8 cellular contexts compared by ENCODE assay signal in the genomic region with DNA sequence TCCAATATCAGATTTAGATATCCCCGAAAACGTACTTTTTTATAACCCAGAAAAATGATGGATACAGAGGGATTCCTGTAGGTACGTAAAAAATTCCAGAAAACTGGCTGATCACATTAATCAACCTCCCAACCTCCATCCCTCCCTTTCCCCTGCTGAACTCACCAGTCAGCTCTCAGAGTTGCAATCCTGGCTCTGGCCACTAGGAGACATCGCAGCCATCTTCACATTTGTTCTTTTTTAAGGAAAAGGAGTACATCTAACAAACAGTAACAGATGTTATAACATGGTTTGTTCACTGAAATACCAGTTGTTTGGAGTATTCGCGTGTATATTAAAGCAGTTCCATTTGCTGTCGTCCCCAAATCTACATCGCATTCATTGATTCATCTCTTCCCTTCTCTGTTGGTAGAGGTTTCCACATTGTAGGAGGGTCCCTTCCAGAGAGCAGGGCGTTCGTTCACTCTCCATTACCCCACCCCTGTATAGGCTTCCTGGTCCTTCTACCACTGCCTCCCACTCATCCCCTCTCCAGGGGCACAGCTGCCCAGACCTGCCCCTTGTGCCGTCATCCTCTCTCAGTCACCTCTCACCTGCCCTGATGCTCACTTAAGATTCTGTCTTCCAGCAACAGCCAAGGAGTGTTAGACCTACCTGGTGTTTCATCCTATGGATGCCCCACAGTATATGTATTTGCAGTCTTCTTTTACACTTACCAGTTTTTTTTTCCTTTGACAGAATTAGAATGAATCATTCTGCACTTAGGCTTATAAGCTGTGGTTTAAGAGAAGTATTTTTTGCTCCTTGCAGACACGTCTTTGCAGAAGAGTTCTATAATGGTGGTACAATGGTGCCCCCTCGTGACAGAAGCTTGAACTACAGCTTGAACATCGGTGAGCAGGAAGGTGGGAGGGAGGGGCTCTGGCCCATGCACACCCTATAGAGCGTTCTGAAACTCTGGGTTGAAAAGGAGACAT. TPM values are rescaled to one million over a fixed set of nuclear protein-coding genes. Genes with fewer than 3 reads are reported as not detected.
DNase-seq lines count a peak whose midpoint lies in the region; ATAC-seq and TF ChIP-seq lines count a peak whose summit lies in the region.

No MANE protein-coding gene starts in this region.

- peaks cover 3% of the 10 kb centered on the region for H3K36me3 Mint-ChIP-seq in activated CD8-positive, alpha-beta memory T cell treated with anti-CD3 and anti-CD28 coated beads, Interleukin-2, amount 10 ng/mL, durations not matched to agents 7 days and 5 days
- peaks cover 16% of the 10 kb centered on the region for H3K36me3 Mint-ChIP-seq in nephron progenitor cell (ENCODE audit: low read depth)

- peak; percentile 44 for TF ChIP-seq CTCF in nephron progenitor cell (IDR thresholded peaks at IDR 0.05)

- in situ Hi-C loops in Caki2 (cut with HindIII; ENCODE audit: low pct_unique_long_range_greater_than_20kb, low sequenced_read_pairs) = no loop called here

- no peak overlapping the region for H3K27ac Mint-ChIP-seq in activated CD8-positive, alpha-beta memory T cell treated with anti-CD3 and anti-CD28 coated beads, Interleukin-2, amount 10 ng/mL, durations not matched to agents 7 days and 5 days
- peak overlapping the region; percentile 23 for H3K27ac Mint-ChIP-seq in nephron progenitor cell
- H3K27ac Mint-ChIP-seq in stimulated activated naive CD8-positive, alpha-beta T cell treated with anti-CD3 and anti-CD28 coated beads, Interleukin-15, amount 100 ng/mL, for 72 hours = no peak overlapping the region

- peaks cover 8% of the 10 kb centered on the region for H3K4me1 Mint-ChIP-seq in activated CD8-positive, alpha-beta memory T cell treated with anti-CD3 and anti-CD28 coated beads, Interleukin-2, amount 10 ng/mL, durations not matched to agents 7 days and 5 days
- no peaks in the 10 kb centered on the region for H3K4me1 Mint-ChIP-seq in nephron progenitor cell
- peaks cover 9% of the 10 kb centered on the region for H3K4me1 Mint-ChIP-seq in stimulated activated naive CD8-positive, alpha-beta T cell treated with anti-CD3 and anti-CD28 coated beads, Interleukin-15, amount 100 ng/mL, for 72 hours

- H3K27ac ChIP-seq in epithelial cell of prostate = no peak overlapping the region

- CTCF ChIA-PET in activated CD8-positive, alpha-beta memory T cell treated with anti-CD3 and anti-CD28 coated beads, Interleukin-2, amount 10 ng/mL, durations not matched to agents 7 days and 5 days (lab: Charles Lee) = interaction anchor here (0.6 to 1.6 kb wide), 10 partner anchors 9 to 1850 kb away, joined by 3 to 8 read pairs (median 4); no protein-coding TSS in a partner anchor

- peak; percentile 82 for ATAC-seq in GM19397 (IDR thresholded peaks at IDR 0.05; ENCODE audit: unreplicated experiment)
- ATAC-seq in HG03460 (IDR thresholded peaks at IDR 0.05; ENCODE audit: unreplicated experiment) = peak; percentile 86
- peak; percentile 82 for ATAC-seq in activated CD8-positive, alpha-beta memory T cell treated with anti-CD3 and anti-CD28 coated beads, Interleukin-2, amount 10 ng/mL, durations not matched to agents 7 days and 5 days
- peak; percentile 85 for ATAC-seq in stimulated activated naive CD8-positive, alpha-beta T cell treated with anti-CD3 and anti-CD28 coated beads, Interleukin-15, amount 100 ng/mL, for 72 hours

- no peaks in the 10 kb centered on the region for H3K27me3 Mint-ChIP-seq in activated CD8-positive, alpha-beta memory T cell treated with anti-CD3 and anti-CD28 coated beads, Interleukin-2, amount 10 ng/mL, durations not matched to agents 7 days and 5 days
- H3K27me3 Mint-ChIP-seq in nephron progenitor cell (ENCODE audit: low read depth, poor library complexity) = no peaks in the 10 kb centered on the region
- H3K27me3 Mint-ChIP-seq in stimulated activated naive CD8-positive, alpha-beta T cell treated with anti-CD3 and anti-CD28 coated beads, Interleukin-15, amount 100 ng/mL, for 72 hours = no peaks in the 10 kb centered on the region

- no peaks in the 10 kb centered on the region for H3K9me3 Mint-ChIP-seq in activated CD8-positive, alpha-beta memory T cell treated with anti-CD3 and anti-CD28 coated beads, Interleukin-2, amount 10 ng/mL, durations not matched to agents 7 days and 5 days (ENCODE audit: low read depth)
- peaks cover 13% of the 10 kb centered on the region for H3K9me3 Mint-ChIP-seq in nephron progenitor cell
- H3K9me3 Mint-ChIP-seq in stimulated activated naive CD8-positive, alpha-beta T cell treated with anti-CD3 and anti-CD28 coated beads, Interleukin-15, amount 100 ng/mL, for 72 hours = no peaks in the 10 kb centered on the region

- DNase-seq in Caki2 (ENCODE audit: low read depth) = peak; percentile 59
- DNase-seq in NOMO-1 treated with dmso at 0.1 percent for 144 hours (lab: John Stamatoyannopoulos, UW; ENCODE audit: unreplicated experiment) = peak; percentile 39
- peak; percentile 76 for DNase-seq in activated CD8-positive, alpha-beta memory T cell treated with anti-CD3 and anti-CD28 coated beads, Interleukin-2, amount 10 ng/mL, durations not matched to agents 7 days and 5 days
- DNase-seq in epithelial cell of prostate (ENCODE audit: low read depth, low spot score) = peak; percentile 3
- DNase-seq in nephron progenitor cell = peak; percentile 75
- peak; percentile 59 to 65 for DNase-seq in stimulated activated naive CD8-positive, alpha-beta T cell treated with anti-CD3 and anti-CD28 coated beads, Interleukin-15, amount 100 ng/mL, for 72 hours

- no peak overlapping the region for H3K4me3 Mint-ChIP-seq in activated CD8-positive, alpha-beta memory T cell treated with anti-CD3 and anti-CD28 coated beads, Interleukin-2, amount 10 ng/mL, durations not matched to agents 7 days and 5 days
- no peak overlapping the region for H3K4me3 Mint-ChIP-seq in nephron progenitor cell
- peak overlapping the region in 1 of 2 donors; percentile 12 for H3K4me3 Mint-ChIP-seq in stimulated activated naive CD8-positive, alpha-beta T cell treated with anti-CD3 and anti-CD28 coated beads, Interleukin-15, amount 100 ng/mL, for 72 hours

RNA-seq across cellular contexts. Expression of gene RAB40AL, which starts 36.8 kb away (rescaled TPM):
- not detected in 2 replicates for total RNA-seq in Caki2 (2014; rRNA removed; shearing (Covaris generic); ENCODE audit: low replicate concordance)
- under 1 TPM; 0.33 to 0.55 TPM for total RNA-seq in activated CD8-positive, alpha-beta memory T cell treated with anti-CD3 and anti-CD28 coated beads, Interleukin-2, amount 10 ng/mL, durations not matched to agents 7 days and 5 days

Comparison
In these comparisons a context has a peak if more than half of its experiments do, and no peak if none do; other contexts are left out.
1. DNase-seq: peak in every context shown above with its lines; median percentile 76 in activated CD8-positive, alpha-beta memory T cell treated with anti-CD3 and anti-CD28 coated beads, Interleukin-2, amount 10 ng/mL, durations not matched to agents 7 days and 5 days; 75 in nephron progenitor cell; 62 in stimulated activated naive CD8-positive, alpha-beta T cell treated with anti-CD3 and anti-CD28 coated beads, Interleukin-15, amount 100 ng/mL, for 72 hours; 59 in Caki2; 39 in NOMO-1 treated with dmso at 0.1 percent for 144 hours; 3 in epithelial cell of prostate.